In genomic region chr7:29184599-29184998, GRCh38 we compare ENCODE assay signal across 3 cellular contexts.
TF ChIP-seq lines count a peak whose summit lies in the region.

No MANE protein-coding gene starts in this region.

TF ChIP-seq in HEK293, 187 proteins besides CTCF, POLR2A, EP300 and RAD21:
- TF ChIP-seq BCL11A (tag by site-specific recombination; IDR thresholded peaks at IDR 0.05; ENCODE audit: low read depth) = no peak
- 0 out of 2 replicates have a peak, but pooled peaks have one; percentile 29 for TF ChIP-seq ZNF10 (tag by site-specific recombination; IDR thresholded peaks at IDR 0.05)
- TF ChIP-seq ZNF416 (tag by site-specific recombination; IDR thresholded peaks at IDR 0.05) = peak; percentile 84; the same call in 1 of the 2 replicates

TF ChIP-seq in WTC11, 78 proteins besides CTCF, POLR2A, EP300 and RAD21:
- TF ChIP-seq ZNF416 (CRISPR knock-in tag; IDR thresholded peaks at IDR 0.05) = peak; percentile 74; the same call in 1 of the 2 replicates
- TF ChIP-seq ZNF671 (CRISPR knock-in tag; IDR thresholded peaks at IDR 0.05) = no peak

TF ChIP-seq in K562, 482 proteins besides CTCF, POLR2A, EP300 and RAD21:
- TF ChIP-seq MYC (IDR thresholded peaks at IDR 0.05; ENCODE audit: low read depth, low read length) = no peak
- no peak for TF ChIP-seq MYC (CRISPR knock-in tag; IDR thresholded peaks at IDR 0.05; ENCODE audit: borderline replicate concordance, low read depth)
- no peak for TF ChIP-seq MCM7 (IDR thresholded peaks at IDR 0.05)
- TF ChIP-seq ZNF134 (CRISPR knock-in tag; conservative IDR thresholded peaks at IDR 0.05) = peak; percentile 62
- TF ChIP-seq TOE1 (IDR thresholded peaks at IDR 0.05; ENCODE audit: borderline replicate concordance) = no peak
- no peak for TF ChIP-seq TOE1 (CRISPR knock-in tag; IDR thresholded peaks at IDR 0.05; ENCODE audit: borderline replicate concordance, low read depth)
- TF ChIP-seq, protein P1, sequence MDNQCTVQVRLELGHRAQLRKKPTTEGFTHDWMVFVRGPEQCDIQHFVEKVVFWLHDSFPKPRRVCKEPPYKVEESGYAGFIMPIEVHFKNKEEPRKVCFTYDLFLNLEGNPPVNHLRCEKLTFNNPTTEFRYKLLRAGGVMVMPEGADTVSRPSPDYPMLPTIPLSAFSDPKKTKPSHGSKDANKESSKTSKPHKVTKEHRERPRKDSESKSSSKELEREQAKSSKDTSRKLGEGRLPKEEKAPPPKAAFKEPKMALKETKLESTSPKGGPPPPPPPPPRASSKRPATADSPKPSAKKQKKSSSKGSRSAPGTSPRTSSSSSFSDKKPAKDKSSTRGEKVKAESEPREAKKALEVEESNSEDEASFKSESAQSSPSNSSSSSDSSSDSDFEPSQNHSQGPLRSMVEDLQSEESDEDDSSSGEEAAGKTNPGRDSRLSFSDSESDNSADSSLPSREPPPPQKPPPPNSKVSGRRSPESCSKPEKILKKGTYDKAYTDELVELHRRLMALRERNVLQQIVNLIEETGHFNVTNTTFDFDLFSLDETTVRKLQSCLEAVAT (IDR thresholded peaks at IDR 0.05) = no peak
- no peak for TF ChIP-seq HNRNPUL1 (IDR thresholded peaks at IDR 0.05; ENCODE audit: low read length)
